ENCODE assay signal across 20 cellular contexts in the genomic region with DNA sequence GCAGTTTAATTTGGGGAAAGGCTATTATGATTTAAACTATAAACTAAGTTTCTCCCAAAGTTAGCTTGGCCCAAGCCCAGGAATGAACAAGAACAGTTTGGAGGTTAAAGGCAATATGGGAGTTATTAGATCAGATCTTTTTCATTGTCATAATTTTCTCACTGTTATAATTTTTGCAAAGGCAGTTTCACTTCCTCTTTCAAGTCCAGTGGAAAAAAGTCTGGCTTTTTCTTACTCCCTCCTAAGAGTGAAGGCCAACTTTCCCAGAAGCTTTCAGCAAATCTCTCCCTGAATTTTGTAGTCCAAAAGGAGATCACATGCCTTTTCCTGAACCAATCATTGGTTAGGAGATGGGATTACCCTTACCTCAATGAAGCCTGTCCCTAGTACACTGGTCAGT. TPM values are rescaled to one million over a fixed set of nuclear protein-coding genes. Genes with fewer than 3 reads are reported as not detected.
"Had no signal": no experiment of that assay in that cellular context is flagged by ENCODE, and none has a peak within 500 bp of the region (broad histone marks: within the 10 kb centered on the region; RNA-seq: fewer than 3 reads in every experiment).

No MANE protein-coding gene starts in this region.

- H3K27ac ChIP-seq: cardiac muscle cell, gastroesophageal sphincter, heart right ventricle, ovary, sigmoid colon, stomach, testis, upper lobe of right lung had no signal

- H3K4me3 ChIP-seq: cardiac muscle cell, gastroesophageal sphincter, heart right ventricle, ovary, sigmoid colon, spleen, stomach, testis, upper lobe of right lung had no signal

- ATAC-seq: activated CD8-positive, alpha-beta T cell treated with anti-CD3 and anti-CD28 coated beads, Interleukin-2, amount 10 ng/mL, durations not matched to agents 7 days and 5 days; activated naive CD4-positive, alpha-beta T cell treated with anti-CD3 and anti-CD28 coated beads, Interleukin-2, amount 50 U/mL, for 72 hours; activated T-cell treated with anti-CD3 and anti-CD28 coated beads, Interleukin-2, amount 50 U/mL, for 72 hours; gastroesophageal sphincter; heart right ventricle; upper lobe of right lung; WTC11 had no signal

- H3K4me1 ChIP-seq: gastroesophageal sphincter, heart right ventricle, sigmoid colon, stomach, testis, upper lobe of right lung had no signal

- H3K27ac Mint-ChIP-seq: activated CD8-positive, alpha-beta T cell treated with anti-CD3 and anti-CD28 coated beads, Interleukin-2, amount 10 ng/mL, durations not matched to agents 7 days and 5 days; activated naive CD4-positive, alpha-beta T cell treated with anti-CD3 and anti-CD28 coated beads, Interleukin-2, amount 50 U/mL, for 72 hours; activated T-cell treated with anti-CD3 and anti-CD28 coated beads, Interleukin-2, amount 50 U/mL, for 72 hours; WTC11 had no signal

- H3K9me3 ChIP-seq: gastroesophageal sphincter, ovary, sigmoid colon, spleen, testis, upper lobe of right lung had no signal

- H3K36me3 Mint-ChIP-seq: activated naive CD4-positive, alpha-beta T cell treated with anti-CD3 and anti-CD28 coated beads, Interleukin-2, amount 50 U/mL, for 72 hours; WTC11 had no signal

- DNase-seq: activated CD4-positive, alpha-beta T cell treated with anti-CD3 and anti-CD28 coated beads for 48 hours; activated CD8-positive, alpha-beta memory T cell treated with anti-CD3 and anti-CD28 coated beads, Interleukin-2, amount 50 U/mL, for 4 hours; activated CD8-positive, alpha-beta T cell treated with anti-CD3 and anti-CD28 coated beads, Interleukin-2, amount 10 ng/mL, durations not matched to agents 7 days and 5 days; activated gamma-delta T cell; activated T-cell treated with anti-CD3 and anti-CD28 coated beads, Interleukin-2, amount 50 U/mL, for 72 hours; erythroblast; heart right ventricle; ovary; sigmoid colon; spleen; stomach; testis; upper lobe of right lung had no signal

- H3K36me3 ChIP-seq: cardiac muscle cell, gastroesophageal sphincter, heart right ventricle, ovary, sigmoid colon, spleen, stomach, upper lobe of right lung had no signal

- H3K9me3 Mint-ChIP-seq: activated naive CD4-positive, alpha-beta T cell treated with anti-CD3 and anti-CD28 coated beads, Interleukin-2, amount 50 U/mL, for 72 hours; activated T-cell treated with anti-CD3 and anti-CD28 coated beads, Interleukin-2, amount 50 U/mL, for 72 hours had no signal

- H3K4me3 Mint-ChIP-seq: activated CD8-positive, alpha-beta T cell treated with anti-CD3 and anti-CD28 coated beads, Interleukin-2, amount 10 ng/mL, durations not matched to agents 7 days and 5 days; activated T-cell treated with anti-CD3 and anti-CD28 coated beads, Interleukin-2, amount 50 U/mL, for 72 hours; neural crest cell; WTC11 had no signal

- H3K4me1 Mint-ChIP-seq: neural crest cell, WTC11 had no signal

RNA-seq across cellular contexts. Expression of a gene that starts 33.1 kb away (rescaled TPM):
- total RNA-seq: activated CD8-positive, alpha-beta T cell treated with anti-CD3 and anti-CD28 coated beads, Interleukin-2, amount 10 ng/mL, durations not matched to agents 7 days and 5 days; activated naive CD4-positive, alpha-beta T cell treated with anti-CD3 and anti-CD28 coated beads, Interleukin-2, amount 50 U/mL, for 72 hours; activated T-cell treated with anti-CD3 and anti-CD28 coated beads, Interleukin-2, amount 50 U/mL, for 72 hours; cardiac muscle cell; gastroesophageal sphincter; heart right ventricle; lower leg skin; neural crest cell; pulmonary artery endothelial cell; spleen; testis; upper lobe of right lung; WTC11 had no signal
